ENCODE assay signal across 19 cellular contexts in genomic region chr10:43316988-43317387, GRCh38. TPM values are rescaled to one million over a fixed set of nuclear protein-coding genes. Genes with fewer than 3 reads are reported as not detected.
"Had no signal": no experiment of that assay in that cellular context is flagged by ENCODE, and none has a peak within 500 bp of the region (broad histone marks: within the 10 kb centered on the region; RNA-seq: fewer than 3 reads in every experiment).

No MANE protein-coding gene starts in this region.

- H3K27ac ChIP-seq: esophagus squamous epithelium, left ventricle myocardium inferior, parathyroid adenoma, thoracic aorta had no signal

- H2AFZ ChIP-seq: parathyroid adenoma had no signal

- H3K79me2 ChIP-seq: parathyroid adenoma had no signal

- H3K4me1 ChIP-seq: esophagus squamous epithelium, left ventricle myocardium inferior, parathyroid adenoma had no signal

- DNase-seq: activated CD4-positive, alpha-beta T cell treated with anti-CD3 and anti-CD28 coated beads, Interleukin-2, amount 50 U/mL, for 48 hours; activated CD4-positive, CD25-positive, alpha-beta regulatory T cell; activated gamma-delta T cell treated with Interleukin-2 at 50 U/mL for 16 hours; activated naive CD8-positive, alpha-beta T cell treated with anti-CD3 and anti-CD28 coated beads, Interleukin-2, amount 10 ng/mL, durations not matched to agents 7 days and 5 days; activated T-cell treated with anti-CD3 and anti-CD28 coated beads, Interleukin-2, amount 50 U/mL, for 72 hours; anterior cingulate cortex; esophagus squamous epithelium; foreskin fibroblast; left ventricle myocardium inferior; mesendoderm; stimulated activated CD4-positive, alpha-beta T cell treated with anti-CD3 and anti-CD28 coated beads, Interleukin-4, amount 100 ng/mL, for 4 hours; stomach; T1000 had no signal

- H3K4me3 ChIP-seq: esophagus squamous epithelium, left ventricle myocardium inferior, stomach, thoracic aorta had no signal

- FAIRE-seq: bronchial epithelial cell, islet of Langerhans had no signal

- H3K9me3 ChIP-seq: esophagus squamous epithelium, left ventricle myocardium inferior, stomach, thoracic aorta had no signal

- H3K9ac ChIP-seq: parathyroid adenoma had no signal

- H3K36me3 ChIP-seq: esophagus squamous epithelium, left ventricle myocardium inferior, stomach, thoracic aorta had no signal

- ATAC-seq: activated T-cell treated with anti-CD3 and anti-CD28 coated beads, Interleukin-2, amount 50 U/mL, for 72 hours had no signal

RNA-seq across cellular contexts. Expression of gene RASGEF1A, which starts 50.1 kb away (rescaled TPM):
- total RNA-seq: thoracic aorta had no signal

RNA-seq across cellular contexts. Expression of gene FXYD4, which starts 54.4 kb away (rescaled TPM):
- total RNA-seq: activated naive CD8-positive, alpha-beta T cell treated with anti-CD3 and anti-CD28 coated beads, Interleukin-2, amount 10 ng/mL, durations not matched to agents 7 days and 5 days; activated T-cell treated with anti-CD3 and anti-CD28 coated beads, Interleukin-2, amount 50 U/mL, for 72 hours; bronchial epithelial cell; esophagus squamous epithelium; left ventricle myocardium inferior; neural crest cell; renal cortical epithelial cell; stomach; thoracic aorta had no signal
